17 cellular contexts compared by ENCODE assay signal in genomic region chr19:10070730-10071446, GRCh38. TPM values are rescaled to one million over a fixed set of nuclear protein-coding genes. Genes with fewer than 3 reads are reported as not detected.
DNase-seq lines count a peak whose midpoint lies in the region; ATAC-seq and TF ChIP-seq lines count a peak whose summit lies in the region.
"Had no signal": no experiment of that assay in that cellular context is flagged by ENCODE, and none has a peak within 500 bp of the region (broad histone marks: within the 10 kb centered on the region; RNA-seq: fewer than 3 reads in every experiment).

No MANE protein-coding gene starts in this region.

- H3F3A ChIP-seq in neural progenitor cell (ENCODE audit: low read depth) = no peaks in the 10 kb centered on the region

- H3K27ac ChIP-seq in HEK293 (ENCODE audit: extremely low read depth, low read depth, low read length) (no peak overlapping the region), neural progenitor cell (no peak overlapping the region)
- H3K27ac ChIP-seq: A549; BLaER1 treated with 17β-estradiol and CSF1 and Interleukin-3, amounts not matched to agents 10 nM and 100 nM; KMS-11; PC-9 had no signal

- H3K36me3 ChIP-seq in HEK293 (ENCODE audit: control insufficient read depth in 2 of 2, insufficient read depth in 1 of 2, low read length in 2 of 2) (no peaks in the 10 kb centered on the region), neural progenitor cell (no peaks in the 10 kb centered on the region)
- H3K36me3 ChIP-seq: BLaER1 treated with 17β-estradiol and CSF1 and Interleukin-3, amounts not matched to agents 10 nM and 100 nM had no signal

- no peak overlapping the region for H2AFZ ChIP-seq in neural progenitor cell (replicated peaks)
- H2AFZ ChIP-seq: PC-9 had no signal

- DNase-seq in iPS-NIHi11 (ENCODE audit: low spot score) (peak; percentile 84), neural progenitor cell (ENCODE audit: low spot score) (peak; percentile 39)
- DNase-seq in central memory CD4-positive, alpha-beta T cell = no peak
- DNase-seq in stimulated activated naive CD8-positive, alpha-beta T cell treated with anti-CD3 and anti-CD28 coated beads, Interleukin-15, Interleukin-2, amounts not matched to agents 100 U/mL and 50 U/mL, for 24 hours = no peak
- DNase-seq in activated T-cell treated with anti-CD3 and anti-CD28 coated beads, Interleukin-2, amount 50 U/mL, for 24 hours = no peak
- DNase-seq: DND-41, NCI-H1048, NCI-H1436 treated with DMSO at 0.1 percent for 48 hours, NCI-H2081, NCI-H510A, NCI-H82, PC-9 had no signal

- H3K27ac Mint-ChIP-seq in neural progenitor cell = no peak overlapping the region
- H3K27ac Mint-ChIP-seq in activated T-cell treated with anti-CD3 and anti-CD28 coated beads, Interleukin-2, amount 50 U/mL, for 24 hours = no peak overlapping the region

- peaks cover 23% of the 10 kb centered on the region for H3K27me3 Mint-ChIP-seq in neural progenitor cell (ENCODE audit: insufficient read depth, low read depth)
- H3K27me3 Mint-ChIP-seq in activated T-cell treated with anti-CD3 and anti-CD28 coated beads, Interleukin-2, amount 50 U/mL, for 24 hours = no peaks in the 10 kb centered on the region

- no peak for ATAC-seq in stimulated activated naive CD8-positive, alpha-beta T cell treated with anti-CD3 and anti-CD28 coated beads, Interleukin-15, Interleukin-2, amounts not matched to agents 100 U/mL and 50 U/mL, for 24 hours
- ATAC-seq: A549 had no signal

- H3K36me3 Mint-ChIP-seq in neural progenitor cell = no peaks in the 10 kb centered on the region
- no peaks in the 10 kb centered on the region for H3K36me3 Mint-ChIP-seq in activated T-cell treated with anti-CD3 and anti-CD28 coated beads, Interleukin-2, amount 50 U/mL, for 24 hours (ENCODE audit: low read depth)

- H3K4me3 Mint-ChIP-seq in neural progenitor cell = no peak overlapping the region
- no peak overlapping the region for H3K4me3 Mint-ChIP-seq in activated T-cell treated with anti-CD3 and anti-CD28 coated beads, Interleukin-2, amount 50 U/mL, for 24 hours

- no peak overlapping the region for H3K4me2 ChIP-seq in neural progenitor cell
- H3K4me2 ChIP-seq: A549, KMS-11, PC-9 had no signal

- peaks cover under 1% of the 10 kb centered on the region for H3K27me3 ChIP-seq in neural progenitor cell
- H3K27me3 ChIP-seq: BLaER1 treated with 17β-estradiol and CSF1 and Interleukin-3, amounts not matched to agents 10 nM and 100 nM had no signal

- no peaks in the 10 kb centered on the region for H4K20me1 ChIP-seq in neural progenitor cell (ENCODE audit: low read depth)
- H4K20me1 ChIP-seq: BLaER1 treated with 17β-estradiol and CSF1 and Interleukin-3, amounts not matched to agents 10 nM and 100 nM had no signal

- H3K4me3 ChIP-seq in HEK293 (ENCODE audit: low read depth, low read length) (no peak overlapping the region), neural progenitor cell (no peak overlapping the region)
- H3K4me3 ChIP-seq: A549; BLaER1 treated with 17β-estradiol and CSF1 and Interleukin-3, amounts not matched to agents 10 nM and 100 nM; PC-9 had no signal

- TF ChIP-seq CTCF in HEK293 (tag by site-specific recombination; IDR thresholded peaks at IDR 0.05) = no peak
- TF ChIP-seq CTCF in neural progenitor cell (IDR thresholded peaks at IDR 0.05) = no peak

- peaks cover 6% of the 10 kb centered on the region for H3K9me3 Mint-ChIP-seq in neural progenitor cell
- no peaks in the 10 kb centered on the region for H3K9me3 Mint-ChIP-seq in activated T-cell treated with anti-CD3 and anti-CD28 coated beads, Interleukin-2, amount 50 U/mL, for 24 hours

- H3K4me1 ChIP-seq in HEK293 (ENCODE audit: control insufficient read depth, insufficient read depth, low read length) (no peaks in the 10 kb centered on the region), neural progenitor cell (no peaks in the 10 kb centered on the region)

- CTCF ChIA-PET in HEK293 (lab: Yijun Ruan, JAX) = no interaction called here

- POLR2A ChIA-PET in HEK293 (lab: Yijun Ruan, JAX) = no interaction called here

- H3K9ac ChIP-seq in neural progenitor cell = no peak overlapping the region
- H3K9ac ChIP-seq: BLaER1 treated with 17β-estradiol and CSF1 and Interleukin-3, amounts not matched to agents 10 nM and 100 nM; KMS-11 had no signal

- H3K9me3 ChIP-seq in HEK293 (ENCODE audit: control insufficient read depth, insufficient read depth, low read depth, low read length) (no peaks in the 10 kb centered on the region), neural progenitor cell (ENCODE audit: low read depth) (no peaks in the 10 kb centered on the region)
- H3K9me3 ChIP-seq: A549 had no signal

- H3K79me2 ChIP-seq in neural progenitor cell (ENCODE audit: low read depth) = no peaks in the 10 kb centered on the region

- no peaks in the 10 kb centered on the region for H3K4me1 Mint-ChIP-seq in neural progenitor cell
- peaks cover 7% of the 10 kb centered on the region for H3K4me1 Mint-ChIP-seq in activated T-cell treated with anti-CD3 and anti-CD28 coated beads, Interleukin-2, amount 50 U/mL, for 24 hours (ENCODE audit: low read depth)

TF ChIP-seq in HEK293, 187 proteins besides CTCF, POLR2A, EP300 and RAD21:
- TF ChIP-seq GLI4 (tag by site-specific recombination; IDR thresholded peaks at IDR 0.05) = no peak
- 0 out of 2 replicates have a peak, but pooled peaks have one; percentile 14 for TF ChIP-seq KLF9 (tag by site-specific recombination; IDR thresholded peaks at IDR 0.05; ENCODE audit: low read depth)

RNA-seq across cellular contexts. Expression of gene SHFL, which starts 15.2 kb away (rescaled TPM):
- 0.15 and 2.0 TPM in 2 replicates for total RNA-seq in neural progenitor cell (ENCODE audit: low replicate concordance)

RNA-seq across cellular contexts. Expression of gene ANGPTL6, which starts 31.6 kb away (rescaled TPM):
- 0.09 TPM in 1 of 2 replicates, not detected in the other for total RNA-seq in neural progenitor cell (ENCODE audit: low replicate concordance)
- total RNA-seq: M059J, PC-9 had no signal

RNA-seq across cellular contexts. Expression of gene PPAN, which starts 35.3 kb away (rescaled TPM):
- 6.6 and 23.3 TPM in 2 replicates for total RNA-seq in neural progenitor cell (ENCODE audit: low replicate concordance)

RNA-seq across cellular contexts. Expression of gene P2RY11, which starts 40.6 kb away (rescaled TPM):
- 2.2 TPM in 1 of 2 replicates, not detected in the other for total RNA-seq in neural progenitor cell (ENCODE audit: low replicate concordance)

RNA-seq across cellular contexts. Expression of gene EIF3G, which starts 48.8 kb away (rescaled TPM):
- total RNA-seq in neural progenitor cell (ENCODE audit: low replicate concordance) = 170 and 215 TPM in 2 replicates

Comparison
In these comparisons a context has a peak if more than half of its experiments do, and no peak if none do; other contexts are left out.
1. DNase-seq: peak in iPS-NIHi11 (single experiment) and neural progenitor cell (single experiment); none in central memory CD4-positive, alpha-beta T cell (single experiment), stimulated activated naive CD8-positive, alpha-beta T cell treated with anti-CD3 and anti-CD28 coated beads, Interleukin-15, Interleukin-2, amounts not matched to agents 100 U/mL and 50 U/mL, for 24 hours (single experiment) and activated T-cell treated with anti-CD3 and anti-CD28 coated beads, Interleukin-2, amount 50 U/mL, for 24 hours (single experiment).